10 cellular contexts compared by ENCODE assay signal in genomic region chr10:124710266-124710881, GRCh38. TPM values are rescaled to one million over a fixed set of nuclear protein-coding genes. Genes with fewer than 3 reads are reported as not detected.
DNase-seq lines count a peak whose midpoint lies in the region; ATAC-seq and TF ChIP-seq lines count a peak whose summit lies in the region.
"Had no signal": no experiment of that assay in that cellular context is flagged by ENCODE, and none has a peak within 500 bp of the region (broad histone marks: within the 10 kb centered on the region; RNA-seq: fewer than 3 reads in every experiment).

No MANE protein-coding gene starts in this region.

- peaks cover 9 to 32% of the 10 kb centered on the region in 2 donors for H3K4me1 ChIP-seq in esophagus (ENCODE audit: control insufficient read depth in 2 of 2, insufficient read depth in 2 of 2, low read length in 1 of 2)
- peaks cover 49 to 80% (median 55%) of the 10 kb centered on the region in 4 donors for H3K4me1 ChIP-seq in transverse colon

- no peaks in the 10 kb centered on the region for H3K27me3 ChIP-seq in esophagus (ENCODE audit: control insufficient read depth in 1 of 2, insufficient read depth in 2 of 2, low read length in 2 of 2)
- no peaks in the 10 kb centered on the region for H3K27me3 ChIP-seq in transverse colon

- no peak for TF ChIP-seq EP300 in transverse colon (IDR thresholded peaks at IDR 0.05; ENCODE audit: low read depth)

- 70 to 75% methylated on average over 14 of the region's 14 CpGs for WGBS in esophagus, 2 donors
- WGBS in transverse colon (ENCODE audit: low coverage in 1 of 2), 2 donors, result 74 to 100% methylated on average over 1 to 14 of the region's 14 CpGs

- DNase-seq in activated T-cell treated with anti-CD3 and anti-CD28 coated beads, Interleukin-2, amount 50 U/mL, for 72 hours, result no peak
- no peak for DNase-seq in activated T-cell treated with anti-CD3 and anti-CD28 coated beads for 4 hours
- DNase-seq in omental fat pad (ENCODE audit: low spot score), result no peak
- DNase-seq in transverse colon, result no peak
- no peak for DNase-seq in NCI-H226
- no peak for DNase-seq in NCI-H510A treated with DMSO at 0.1 percent for 48 hours (lab: John Stamatoyannopoulos, UW)
- DNase-seq: stimulated activated naive CD8-positive, alpha-beta T cell treated with anti-CD3 and anti-CD28 coated beads, Interleukin-15, Interleukin-2, amounts not matched to agents 100 U/mL and 50 U/mL, for 24 hours; T-helper 9 cell had no signal

- H3K36me3 Mint-ChIP-seq in activated T-cell treated with anti-CD3 and anti-CD28 coated beads, Interleukin-2, amount 50 U/mL, for 72 hours (ENCODE audit: insufficient read depth in 2 of 2), result peaks cover 0 to 10% of the 10 kb centered on the region in 2 donors

- H3K4me3 Mint-ChIP-seq in activated T-cell treated with anti-CD3 and anti-CD28 coated beads, Interleukin-2, amount 50 U/mL, for 72 hours, result no peak overlapping the region

- H3K4me3 ChIP-seq in esophagus (ENCODE audit: low read depth in 1 of 2, low read length in 2 of 2), result no peak overlapping the region
- H3K4me3 ChIP-seq in transverse colon, result no peak overlapping the region

- peak overlapping the region; percentile 43 to 90 for H3K27ac ChIP-seq in esophagus (ENCODE audit: low read depth in 2 of 2, low read length in 1 of 2)
- peak overlapping the region; percentile 76 to 81 (median 79) for H3K27ac ChIP-seq in transverse colon

- H3K36me3 ChIP-seq in esophagus (ENCODE audit: control insufficient read depth in 2 of 2, insufficient read depth in 2 of 2, low read length in 1 of 2) (peaks cover 3 to 11% of the 10 kb centered on the region in 2 donors), transverse colon (no peaks in the 10 kb centered on the region)

- in situ Hi-C loops in transverse colon (cut with MboI; ENCODE audit: low pct_ligation_motif_present in 1 of 4, low pct_unique_long_range_greater_than_20kb in 1 of 4, low sequenced_read_pairs in 3 of 4), result no loop called here

- H3K27ac Mint-ChIP-seq in activated T-cell treated with anti-CD3 and anti-CD28 coated beads, Interleukin-2, amount 50 U/mL, for 72 hours, result peak overlapping the region; percentile 34

- H3K4me1 Mint-ChIP-seq in activated T-cell treated with anti-CD3 and anti-CD28 coated beads, Interleukin-2, amount 50 U/mL, for 72 hours (ENCODE audit: low read depth), result peaks cover 86% of the 10 kb centered on the region

- H3K9me3 Mint-ChIP-seq in activated T-cell treated with anti-CD3 and anti-CD28 coated beads, Interleukin-2, amount 50 U/mL, for 72 hours, result no peaks in the 10 kb centered on the region

- intact Hi-C loops in transverse colon (cut with DNase I; ENCODE audit: low total_unique reads), result no loop called here

- H3K9me3 ChIP-seq in esophagus (ENCODE audit: control insufficient read depth in 2 of 2, insufficient read depth in 1 of 2, low read depth in 1 of 2, low read length in 1 of 2) (no peaks in the 10 kb centered on the region), transverse colon (no peaks in the 10 kb centered on the region)

- TF ChIP-seq CTCF in omental fat pad (IDR thresholded peaks at IDR 0.05) (no peak), transverse colon (IDR thresholded peaks at IDR 0.05) (no peak)

- no peaks in the 10 kb centered on the region for H3K27me3 Mint-ChIP-seq in activated T-cell treated with anti-CD3 and anti-CD28 coated beads, Interleukin-2, amount 50 U/mL, for 72 hours (ENCODE audit: low read depth)

- no peak for ATAC-seq in activated T-cell treated with anti-CD3 and anti-CD28 coated beads, Interleukin-2, amount 50 U/mL, for 72 hours (replicated peaks in 1 of 2)
- peak; percentile 12 for ATAC-seq in omental fat pad (ENCODE audit: low FRiP score)
- no peak for ATAC-seq in HG02571 (IDR thresholded peaks at IDR 0.05; ENCODE audit: unreplicated experiment)
- ATAC-seq: stimulated activated naive CD8-positive, alpha-beta T cell treated with anti-CD3 and anti-CD28 coated beads, Interleukin-15, Interleukin-2, amounts not matched to agents 100 U/mL and 50 U/mL, for 24 hours had no signal

- no peak for TF ChIP-seq POLR2A in transverse colon (IDR thresholded peaks at IDR 0.05)

RNA-seq across cellular contexts. Expression of gene FAM53B, which starts 33.8 kb away (rescaled TPM):
- 10 to 100 TPM; 30.0 to 37.7 TPM for total RNA-seq in activated T-cell treated with anti-CD3 and anti-CD28 coated beads, Interleukin-2, amount 50 U/mL, for 72 hours
- 10 to 100 TPM in 1 of 2 donors, 1 to 10 TPM in 1; 9.0 to 16.8 TPM for polyA plus RNA-seq in esophagus
- 10 to 100 TPM; 21.9 to 42.6 (median 32.2) TPM for total RNA-seq in omental fat pad
- 100 to 1,000 TPM in 1 of 4 donors, 10 to 100 TPM in 3; 41.0 to 110 (median 50.0) TPM for total RNA-seq in transverse colon
